ENCODE assay signal across 17 cellular contexts in the genomic region with DNA sequence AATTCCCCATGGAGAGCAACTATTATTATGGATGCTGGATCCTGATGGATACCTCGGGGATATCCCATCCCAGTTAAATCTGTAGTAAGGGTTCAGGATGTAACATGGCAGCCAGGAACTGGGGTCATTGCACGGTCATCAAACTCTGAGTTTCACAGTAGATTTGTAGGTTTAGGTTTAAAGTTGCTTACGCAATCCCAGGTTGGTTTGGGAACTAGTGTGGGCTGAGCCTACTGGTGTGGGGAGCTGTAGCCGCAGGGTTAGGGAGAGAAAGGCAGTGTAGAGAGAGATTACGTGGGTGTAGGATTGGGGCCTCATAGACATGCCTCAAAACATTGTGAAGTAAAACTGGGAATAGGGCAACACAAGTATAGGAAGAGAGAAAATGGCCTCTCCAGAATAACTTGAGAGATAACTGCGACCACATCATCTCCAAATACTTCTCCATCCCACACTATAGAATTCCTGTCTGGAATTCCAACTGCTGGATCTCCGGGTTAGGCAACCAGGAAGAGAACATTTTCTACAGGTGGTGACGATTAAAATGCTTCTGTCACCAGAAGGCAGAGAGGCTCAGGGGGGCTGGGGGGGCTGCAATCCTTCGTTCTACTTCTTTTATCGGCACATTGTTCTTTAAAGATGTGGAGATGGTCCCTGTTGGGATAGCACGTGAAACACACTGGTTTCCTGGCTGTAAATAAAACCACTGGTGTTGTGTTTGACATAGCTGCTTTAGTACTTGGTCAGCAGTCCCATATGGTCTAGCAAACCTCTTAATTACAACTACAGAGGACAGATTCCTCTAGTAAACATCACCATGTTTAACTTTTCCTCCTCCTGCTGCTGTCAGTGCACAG. TPM values are rescaled to one million over a fixed set of nuclear protein-coding genes. Genes with fewer than 3 reads are reported as not detected.
DNase-seq lines count a peak whose midpoint lies in the region; ATAC-seq and TF ChIP-seq lines count a peak whose summit lies in the region.
"Had no signal": no experiment of that assay in that cellular context is flagged by ENCODE, and none has a peak within 500 bp of the region (broad histone marks: within the 10 kb centered on the region; RNA-seq: fewer than 3 reads in every experiment).

No MANE protein-coding gene starts in this region.

- 93 to 94% methylated on average over 7 to 10 of the region's 11 CpGs for WGBS in gastroesophageal sphincter (ENCODE audit: low coverage in 1 of 2), 2 donors

- no peak overlapping the region for H2AFZ ChIP-seq in osteoblast (ENCODE audit: low read length)

- peak; percentile 29 for ATAC-seq in GM19463 (IDR thresholded peaks at IDR 0.05; ENCODE audit: unreplicated experiment)
- ATAC-seq in GM21515 (IDR thresholded peaks at IDR 0.05; ENCODE audit: unreplicated experiment), result no peak
- no peak for ATAC-seq in gastroesophageal sphincter
- ATAC-seq: activated CD8-positive, alpha-beta T cell treated with anti-CD3 and anti-CD28 coated beads for 36 hours; lower lobe of right lung; naive thymus-derived CD8-positive, alpha-beta T cell; Panc1; SK-N-SH treated with all-trans-retinoic acid at 6 μM for 48 hours had no signal

- H3K27ac ChIP-seq in BLaER1, result no peak overlapping the region
- H3K27ac ChIP-seq in gastroesophageal sphincter, result no peak overlapping the region
- no peak overlapping the region for H3K27ac ChIP-seq in osteoblast (ENCODE audit: low read depth, low read length)
- H3K27ac ChIP-seq: KMS-11, lower lobe of right lung, prostate gland had no signal

- no peak for TF ChIP-seq EP300 in gastroesophageal sphincter (IDR thresholded peaks at IDR 0.05)

- H3K9me3 ChIP-seq in BLaER1, result peaks cover 5% of the 10 kb centered on the region; the same call in 1 of the 2 replicates
- H3K9me3 ChIP-seq in gastroesophageal sphincter, result no peaks in the 10 kb centered on the region
- H3K9me3 ChIP-seq in osteoblast (ENCODE audit: low read depth, low read length), result no peaks in the 10 kb centered on the region
- H3K9me3 ChIP-seq: lower lobe of right lung, prostate gland had no signal

- H3K9ac ChIP-seq in BLaER1, result no peak overlapping the region
- H3K9ac ChIP-seq: KMS-11 had no signal

- H3K4me2 ChIP-seq in BLaER1 (peak overlapping the region; percentile 66), osteoblast (ENCODE audit: insufficient read depth, low read length) (no peak overlapping the region)
- H3K4me2 ChIP-seq: KMS-11 had no signal

- H3K27me3 ChIP-seq in BLaER1, result no peaks in the 10 kb centered on the region
- H3K27me3 ChIP-seq in gastroesophageal sphincter, result no peaks in the 10 kb centered on the region
- H3K27me3 ChIP-seq in osteoblast (ENCODE audit: insufficient read depth, low read length), result no peaks in the 10 kb centered on the region

- TF ChIP-seq POLR2A in NB4 (IDR thresholded peaks at IDR 0.05; ENCODE audit: extremely low read depth, insufficient read length), result no peak
- TF ChIP-seq POLR2A in gastroesophageal sphincter (IDR thresholded peaks at IDR 0.05), result no peak

- peaks cover 38% of the 10 kb centered on the region for H3K4me1 ChIP-seq in BLaER1
- H3K4me1 ChIP-seq in gastroesophageal sphincter, result peaks cover 0 to 5% (median 3%) of the 10 kb centered on the region in 3 donors
- H3K4me1 ChIP-seq in osteoblast (ENCODE audit: insufficient read depth, low read length), result peaks cover 12% of the 10 kb centered on the region
- H3K4me1 ChIP-seq: prostate gland had no signal

- H4K20me1 ChIP-seq in BLaER1 (no peaks in the 10 kb centered on the region), osteoblast (ENCODE audit: insufficient read depth, low read length) (no peaks in the 10 kb centered on the region)

- DNase-seq in NB4 (ENCODE audit: low read depth) (peak; percentile 45), fibroblast of mammary gland (ENCODE audit: low read depth) (peak; percentile 20), osteoblast (ENCODE audit: insufficient read length, low spot score, missing footprints) (no peak)
- no peak for DNase-seq in activated effector memory CD4-positive, alpha-beta T cell treated with Interleukin-2 at 50 U/mL for 16 hours
- DNase-seq: activated CD8-positive, alpha-beta T cell treated with anti-CD3 and anti-CD28 coated beads for 36 hours; amniotic stem cell; lower lobe of right lung; naive thymus-derived CD8-positive, alpha-beta T cell; NCI-H345 had no signal

- TF ChIP-seq CTCF in NB4 (IDR thresholded peaks at IDR 0.05; ENCODE audit: low read depth, low read length), result no peak
- no peak for TF ChIP-seq CTCF in fibroblast of mammary gland (conservative IDR thresholded peaks at IDR 0.05; ENCODE audit: control insufficient read depth, insufficient read depth, low read depth, low read length)
- no peak for TF ChIP-seq CTCF in gastroesophageal sphincter (IDR thresholded peaks at IDR 0.05)
- TF ChIP-seq CTCF in osteoblast (IDR thresholded peaks at IDR 0.05; ENCODE audit: extremely low read depth, low read depth, low read length), result no peak

- H3K79me2 ChIP-seq in osteoblast (ENCODE audit: insufficient read depth, low read length), result no peaks in the 10 kb centered on the region

- H3K4me3 ChIP-seq in BLaER1, result no peak overlapping the region
- no peak overlapping the region for H3K4me3 ChIP-seq in NB4 (ENCODE audit: low read depth, low read length)
- H3K4me3 ChIP-seq in fibroblast of mammary gland (ENCODE audit: control insufficient read depth, low read depth, low read length), result no peak overlapping the region
- no peak overlapping the region for H3K4me3 ChIP-seq in gastroesophageal sphincter
- H3K4me3 ChIP-seq in osteoblast (ENCODE audit: insufficient read depth, low read length), result no peak overlapping the region
- H3K4me3 ChIP-seq: lower lobe of right lung, prostate gland had no signal

- H3K36me3 ChIP-seq in BLaER1 (no peaks in the 10 kb centered on the region), gastroesophageal sphincter (no peaks in the 10 kb centered on the region), osteoblast (ENCODE audit: insufficient read depth, low read length) (no peaks in the 10 kb centered on the region)
- H3K36me3 ChIP-seq: lower lobe of right lung, prostate gland had no signal

RNA-seq across cellular contexts. Expression of a gene that starts 44.9 kb away (rescaled TPM):
- 1 to 10 TPM; 8.0 to 8.6 (median 8.3) TPM for total RNA-seq in gastroesophageal sphincter
- total RNA-seq in osteoblast, result 3.8 and 4.0 TPM in 2 replicates

Comparison
In these comparisons a context has a peak if more than half of its experiments do, and no peak if none do; other contexts are left out.
1. DNase-seq: peak in NB4 (single experiment) and fibroblast of mammary gland (single experiment); none in activated effector memory CD4-positive, alpha-beta T cell treated with Interleukin-2 at 50 U/mL for 16 hours (single experiment) and osteoblast (single experiment).